ENCODE assay signal across 15 cellular contexts in the genomic region with DNA sequence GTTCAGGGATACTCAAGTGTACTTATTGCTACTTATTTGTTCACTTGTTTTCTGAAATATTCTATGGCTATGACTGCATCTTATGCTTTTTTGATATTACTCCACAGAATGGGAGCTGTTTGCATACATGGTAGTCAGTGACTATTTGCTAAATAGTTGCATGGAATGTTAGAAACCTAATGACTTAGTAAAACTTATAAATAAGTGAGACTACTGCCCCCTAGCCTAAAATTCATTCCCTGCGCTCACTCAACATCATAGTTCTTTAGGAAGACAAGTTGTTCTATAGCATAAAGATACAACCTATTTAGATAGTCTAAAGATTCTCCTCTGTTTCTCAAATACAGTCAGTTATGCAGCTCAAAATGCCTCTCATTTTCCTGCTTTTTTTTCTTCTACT.
DNase-seq lines count a peak whose midpoint lies in the region; ATAC-seq and TF ChIP-seq lines count a peak whose summit lies in the region.
"Had no signal": no experiment of that assay in that cellular context is flagged by ENCODE, and none has a peak within 500 bp of the region (broad histone marks: within the 10 kb centered on the region; RNA-seq: fewer than 3 reads in every experiment).

No MANE protein-coding gene starts in this region.

- intact Hi-C loops in HCT116 (cut with micrococcal nuclease) = no loop called here
- intact Hi-C loops in activated T-helper 2 cell treated with anti-CD3 and anti-CD28 coated beads, Interferon-gamma antibody, Interleukin-2, Interleukin-4, amounts not matched to agents 10 μg/mL and 5 μg/mL and 100 μg/mL, durations not matched to agents 14 hours and 24 hours and 36 hours (cut with micrococcal nuclease) = no loop called here

- H3K9me2 ChIP-seq in HCT116 (ENCODE audit: insufficient read depth) = no peaks in the 10 kb centered on the region

- H3K27me3 ChIP-seq in BE2C (no peaks in the 10 kb centered on the region), HCT116 (ENCODE audit: insufficient read depth, low read length) (no peaks in the 10 kb centered on the region), adipocyte (replicated peaks; ENCODE audit: control insufficient read depth, insufficient read depth, low read length) (no peaks in the 10 kb centered on the region), iPS DF 6.9 (ENCODE audit: control insufficient read depth, insufficient read depth, low read length) (no peaks in the 10 kb centered on the region; the same call in 1 of the 2 replicates)

- no peaks in the 10 kb centered on the region for H4K20me1 ChIP-seq in HCT116 (ENCODE audit: insufficient read depth)

- H3K9me3 ChIP-seq in BE2C (no peaks in the 10 kb centered on the region), HCT116 (ENCODE audit: control insufficient read depth in 1 of 2, insufficient read depth in 1 of 2, low read depth in 1 of 2, low read length in 2 of 2) (no peaks in the 10 kb centered on the region), adipocyte (ENCODE audit: control insufficient read depth, low read length) (no peaks in the 10 kb centered on the region), iPS DF 6.9 (ENCODE audit: control insufficient read depth, insufficient read depth, low read length) (no peaks in the 10 kb centered on the region)
- H3K9me3 ChIP-seq: SK-N-SH had no signal

- CTCF ChIA-PET in HCT116 (lab: Charles Lee) = no interaction called here

- H3K27ac ChIP-seq in HCT116 (ENCODE audit: low read depth, low read length) (no peak overlapping the region), iPS DF 6.9 (ENCODE audit: low read length) (no peak overlapping the region)

- H3K4me1 Mint-ChIP-seq in activated T-helper 2 cell treated with anti-CD3 and anti-CD28 coated beads, Interferon-gamma antibody, Interleukin-2, Interleukin-4, amounts not matched to agents 10 μg/mL and 5 μg/mL and 100 μg/mL, durations not matched to agents 14 hours and 24 hours and 36 hours (ENCODE audit: low read depth) = no peaks in the 10 kb centered on the region
- H3K4me1 Mint-ChIP-seq: immature natural killer cell had no signal

- DNase-seq in BE2C = no peak
- DNase-seq in HCT116 (ENCODE audit: low read depth, low spot score) = no peak
- peak; percentile 35 for DNase-seq in adipocyte (ENCODE audit: low read depth)
- peak; percentile 7 for DNase-seq in iPS DF 6.9 (ENCODE audit: low read depth, low spot score)
- DNase-seq in activated T-helper 2 cell treated with anti-CD3 and anti-CD28 coated beads, Interferon-gamma antibody, Interleukin-2, Interleukin-4, amounts not matched to agents 10 μg/mL and 5 μg/mL and 100 μg/mL, durations not matched to agents 14 hours and 24 hours and 36 hours (ENCODE audit: low spot score) = no peak
- no peak for DNase-seq in activated CD4-positive, alpha-beta T cell treated with anti-CD3 and anti-CD28 coated beads, Interleukin-2, amount 50 U/mL, for 48 hours
- DNase-seq in activated CD4-positive, CD25-positive, alpha-beta regulatory T cell treated with anti-CD3 and anti-CD28 coated beads, Interleukin-2, amount 50 U/mL, for 72 hours = no peak
- DNase-seq: activated CD4-positive, alpha-beta T cell treated with anti-CD3 and anti-CD28 coated beads for 1 hour; CD4-positive, alpha-beta T cell; immature natural killer cell; NCI-H187; right cardiac atrium; SK-N-SH had no signal

- H2AFZ ChIP-seq in HCT116 (ENCODE audit: low read depth, low read length, poor library complexity, severe bottlenecking) = no peak overlapping the region

- H3K9ac ChIP-seq in HCT116 (ENCODE audit: low read length) = no peak overlapping the region
- H3K9ac ChIP-seq in adipocyte (ENCODE audit: low read length) = no peak overlapping the region
- H3K9ac ChIP-seq: SK-N-SH had no signal

- H3K4me3 Mint-ChIP-seq in activated T-helper 2 cell treated with anti-CD3 and anti-CD28 coated beads, Interferon-gamma antibody, Interleukin-2, Interleukin-4, amounts not matched to agents 10 μg/mL and 5 μg/mL and 100 μg/mL, durations not matched to agents 14 hours and 24 hours and 36 hours (ENCODE audit: low read depth) = no peak overlapping the region
- H3K4me3 Mint-ChIP-seq: activated T-helper 1 cell treated with anti-CD3 and anti-CD28 coated beads, Interleukin-12 subunit alpha, Interleukin-12 subunit beta, Interleukin-2, Interleukin-4 antibody, amounts not matched to agents 30 ng/mL and 10 ng/mL and 1 ng/mL, durations not matched to agents 14 hours and 24 hours and 36 hours; CD4-positive, alpha-beta T cell; immature natural killer cell had no signal

- H3K4me3 ChIP-seq in BE2C (ENCODE audit: low read depth, low read length) = no peak overlapping the region
- no peak overlapping the region for H3K4me3 ChIP-seq in HCT116 (replicated peaks in 1 of 2; ENCODE audit: low read depth in 1 of 2, low read length in 2 of 2)
- H3K4me3 ChIP-seq in adipocyte (ENCODE audit: low read length) = no peak overlapping the region
- H3K4me3 ChIP-seq in iPS DF 6.9 (ENCODE audit: low read length) = no peak overlapping the region

- TF ChIP-seq POLR2A in HCT116 (IDR thresholded peaks at IDR 0.05; ENCODE audit: borderline replicate concordance, extremely low read depth, insufficient read depth, insufficient read length) = no peak

- POLR2A ChIA-PET in HCT116 (lab: Charles Lee) = no interaction called here

- RAD21 ChIA-PET in HCT116 (lab: Charles Lee; ENCODE audit: low non-redundant PET in 1 of 2, low total read pairs in 2 of 2, uncharacterized antibody in 2 of 2, unreplicated experiment in 2 of 2) = no interaction called here

- H3K27ac Mint-ChIP-seq in activated T-helper 2 cell treated with anti-CD3 and anti-CD28 coated beads, Interferon-gamma antibody, Interleukin-2, Interleukin-4, amounts not matched to agents 10 μg/mL and 5 μg/mL and 100 μg/mL, durations not matched to agents 14 hours and 24 hours and 36 hours = no peak overlapping the region
- H3K27ac Mint-ChIP-seq: activated T-helper 1 cell treated with anti-CD3 and anti-CD28 coated beads, Interleukin-12 subunit alpha, Interleukin-12 subunit beta, Interleukin-2, Interleukin-4 antibody, amounts not matched to agents 30 ng/mL and 10 ng/mL and 1 ng/mL, durations not matched to agents 14 hours and 24 hours and 36 hours; CD4-positive, alpha-beta T cell; immature natural killer cell had no signal

- no peaks in the 10 kb centered on the region for H3K79me2 ChIP-seq in HCT116 (ENCODE audit: insufficient read depth, low read length)

- H3K4me2 ChIP-seq in HCT116 (ENCODE audit: low read length) = no peak overlapping the region
- H3K4me2 ChIP-seq: SK-N-SH had no signal

- H3K36me3 ChIP-seq in BE2C (no peaks in the 10 kb centered on the region), HCT116 (ENCODE audit: control insufficient read depth in 1 of 2, insufficient read depth in 2 of 2, low read length in 2 of 2) (no peaks in the 10 kb centered on the region), adipocyte (ENCODE audit: control insufficient read depth, insufficient read depth, low read length, severe bottlenecking) (no peaks in the 10 kb centered on the region), iPS DF 6.9 (ENCODE audit: control insufficient read depth, insufficient read depth, low read length) (no peaks in the 10 kb centered on the region)

- no CpG with 5 or more reads among the region's 1 CpG for WGBS in iPS DF 6.9 (ENCODE audit: insufficient coverage, insufficient read length)

- no peaks in the 10 kb centered on the region for H3K36me3 Mint-ChIP-seq in activated T-helper 2 cell treated with anti-CD3 and anti-CD28 coated beads, Interferon-gamma antibody, Interleukin-2, Interleukin-4, amounts not matched to agents 10 μg/mL and 5 μg/mL and 100 μg/mL, durations not matched to agents 14 hours and 24 hours and 36 hours (ENCODE audit: low read depth)

- H3K27me3 Mint-ChIP-seq in activated T-helper 2 cell treated with anti-CD3 and anti-CD28 coated beads, Interferon-gamma antibody, Interleukin-2, Interleukin-4, amounts not matched to agents 10 μg/mL and 5 μg/mL and 100 μg/mL, durations not matched to agents 14 hours and 24 hours and 36 hours (ENCODE audit: low read depth) = no peaks in the 10 kb centered on the region
- H3K27me3 Mint-ChIP-seq: CD4-positive, alpha-beta T cell had no signal

- BruUV-seq in HCT116 (replicated peaks; lab: Mats Ljungman, UMichigan) = no TSS peak

- peak; percentile 20; the same call in 1 of the 2 replicates for TF ChIP-seq RAD21 in HCT116 (IDR thresholded peaks at IDR 0.05; ENCODE audit: low read depth)

- H3K4me1 ChIP-seq in BE2C (no peaks in the 10 kb centered on the region; the same call in 1 of the 2 replicates), HCT116 (ENCODE audit: control insufficient read depth in 1 of 2, insufficient read depth in 2 of 2, low read length in 2 of 2) (peaks cover 2 to 21% of the 10 kb centered on the region in 2 experiments; a peak in 2 of 4 replicates), adipocyte (ENCODE audit: control insufficient read depth, insufficient read depth, low read length) (no peaks in the 10 kb centered on the region), iPS DF 6.9 (ENCODE audit: control insufficient read depth, insufficient read depth, low read length) (no peaks in the 10 kb centered on the region)

- peak; percentile 20; the same call in 1 of the 2 replicates for TF ChIP-seq CTCF in BE2C (IDR thresholded peaks at IDR 0.05; ENCODE audit: low read depth, low read length)
- peak in 2 of 3 experiments; percentile 38 to 59; a peak in 4 of 6 replicates for TF ChIP-seq CTCF in HCT116 (IDR thresholded peaks at IDR 0.05 in 2 of 3, conservative IDR thresholded peaks at IDR 0.05 in 1 of 3; ENCODE audit: borderline replicate concordance in 1 of 3, insufficient read depth in 1 of 3, low read depth in 2 of 3, low read length in 2 of 3)

- ATAC-seq in HCT116 (no peak), HG02798 (IDR thresholded peaks at IDR 0.05; ENCODE audit: poor library complexity, unreplicated experiment) (no peak)
- ATAC-seq: right cardiac atrium had no signal

- H3K9me3 Mint-ChIP-seq in activated T-helper 2 cell treated with anti-CD3 and anti-CD28 coated beads, Interferon-gamma antibody, Interleukin-2, Interleukin-4, amounts not matched to agents 10 μg/mL and 5 μg/mL and 100 μg/mL, durations not matched to agents 14 hours and 24 hours and 36 hours = no peaks in the 10 kb centered on the region
- H3K9me3 Mint-ChIP-seq: activated T-helper 1 cell treated with anti-CD3 and anti-CD28 coated beads, Interleukin-12 subunit alpha, Interleukin-12 subunit beta, Interleukin-2, Interleukin-4 antibody, amounts not matched to agents 30 ng/mL and 10 ng/mL and 1 ng/mL, durations not matched to agents 14 hours and 24 hours and 36 hours; CD4-positive, alpha-beta T cell had no signal

TF ChIP-seq in HCT116, 20 proteins besides CTCF, POLR2A, EP300 and RAD21 (continues in another document):
- TF ChIP-seq JUND (IDR thresholded peaks at IDR 0.05) = no peak
- no peak for TF ChIP-seq EGR1 (IDR thresholded peaks at IDR 0.05; ENCODE audit: low read depth)

Comparison
In these comparisons a context has a peak if more than half of its experiments do, and no peak if none do; other contexts are left out.
1. DNase-seq: peak in adipocyte (single experiment) and iPS DF 6.9 (single experiment); none in BE2C (single experiment), HCT116 (single experiment), activated T-helper 2 cell treated with anti-CD3 and anti-CD28 coated beads, Interferon-gamma antibody, Interleukin-2, Interleukin-4, amounts not matched to agents 10 μg/mL and 5 μg/mL and 100 μg/mL, durations not matched to agents 14 hours and 24 hours and 36 hours (single experiment), activated CD4-positive, alpha-beta T cell treated with anti-CD3 and anti-CD28 coated beads, Interleukin-2, amount 50 U/mL, for 48 hours (0 of 2) and activated CD4-positive, CD25-positive, alpha-beta regulatory T cell treated with anti-CD3 and anti-CD28 coated beads, Interleukin-2, amount 50 U/mL, for 72 hours (single experiment).